Comparison of ENCODE assay signal across 8 cellular contexts in the genomic region with DNA sequence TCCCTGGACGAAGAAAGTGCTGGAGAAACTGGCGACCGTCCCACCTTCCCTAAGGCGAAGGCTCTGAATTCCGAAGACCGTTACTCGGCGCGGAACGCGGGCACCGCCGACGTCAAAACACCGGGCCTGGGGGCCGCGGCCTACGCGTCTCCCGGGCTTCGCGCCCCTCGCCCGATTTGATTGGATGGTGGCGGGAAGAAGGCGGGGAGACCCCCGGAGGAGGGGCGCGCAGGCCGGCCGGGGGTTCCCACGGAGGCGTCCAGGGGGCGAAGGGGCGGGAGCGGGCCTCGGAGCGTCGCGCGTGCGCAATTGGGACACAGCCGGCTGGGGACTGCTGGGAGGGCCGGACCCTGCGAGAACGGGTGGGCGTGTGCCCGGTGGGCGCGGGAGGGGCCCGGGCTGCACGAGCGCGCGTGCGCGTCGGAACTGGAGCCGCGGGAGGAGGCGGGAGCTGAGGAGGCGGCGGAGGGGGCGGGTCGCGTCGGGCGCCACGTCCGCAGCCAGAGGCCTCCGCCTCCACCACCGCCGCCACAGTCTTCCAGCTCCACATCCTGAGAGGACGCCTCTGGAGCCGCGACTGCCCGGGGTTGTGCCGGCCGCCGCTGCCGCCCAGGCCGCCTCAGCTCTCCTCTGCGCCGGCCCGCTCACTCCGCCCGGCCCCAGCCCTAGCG. TPM values are rescaled to one million over a fixed set of nuclear protein-coding genes. Genes with fewer than 3 reads are reported as not detected.
DNase-seq lines count a peak whose midpoint lies in the region; ATAC-seq and TF ChIP-seq lines count a peak whose summit lies in the region.

A gene (plus strand): TSS at position 531 of the 671 bp plus-strand sequence. CDS start 11,210 bp downstream, outside the sequence.

- H3K9me3 ChIP-seq in AG04450 (ENCODE audit: control insufficient read depth, insufficient read depth, low read length): peaks cover 3% of the 10 kb centered on the region; the same call in 1 of the 2 replicates

- no peak for TF ChIP-seq CTCF in AG04450 (IDR thresholded peaks at IDR 0.05; ENCODE audit: low read depth, low read length)

- H3K27ac ChIP-seq in AG04450 (ENCODE audit: low read depth, low read length): peak within 1 kb of the TSS; percentile 94

- CTCF ChIA-PET in AG04450 (lab: Charles Lee): interaction anchor here (0.6 to 2.6 kb wide), 6 partner anchors 15 to 598 kb away, joined by 3 to 15 read pairs (median 4); a partner anchor contains a TSS

- ATAC-seq in GM18870 (IDR thresholded peaks at IDR 0.05; ENCODE audit: unreplicated experiment) (peak; percentile 61), HG03108 (IDR thresholded peaks at IDR 0.05; ENCODE audit: unreplicated experiment) (peak; percentile 72)

- H3K27me3 ChIP-seq in AG04450 (ENCODE audit: control insufficient read depth, insufficient read depth, low read length): no peaks in the 10 kb centered on the region

- DNase-seq in AG04450 (ENCODE audit: low read depth, low spot score) (peak; percentile 91), NCI-H2196 (lab: John Stamatoyannopoulos, UW; ENCODE audit: unreplicated experiment) (peak; percentile 96), iris pigment epithelial cell (ENCODE audit: low read depth) (peak; percentile 95)
- peak; percentile 74 for DNase-seq in activated CD4-positive, CD25-positive, alpha-beta regulatory T cell treated with anti-CD3 and anti-CD28 coated beads, Interleukin-2, amount 50 U/mL, for 16 hours (ENCODE audit: low read depth, low spot score)
- DNase-seq in central memory CD4-positive, alpha-beta T cell: peak; percentile 89
- DNase-seq in stimulated activated CD4-positive, alpha-beta T cell treated with anti-CD3 and anti-CD28 coated beads, Interleukin-12 subunit alpha, Interleukin-12 subunit beta, amount 100 ng/mL, for 24 hours (ENCODE audit: low read depth in 2 of 2): peak; percentile 81 to 83

- POLR2A ChIA-PET in AG04450 (lab: Yijun Ruan, JAX): interaction anchor here (0.5 to 2.3 kb wide), 29 partner anchors 9 to 1492 kb away, joined by 3 to 44 read pairs (median 5); a partner anchor contains a TSS

- H3K4me3 ChIP-seq in AG04450 (ENCODE audit: low read depth, low read length): peak within 1 kb of the TSS; percentile 76

RNA-seq across cellular contexts. Expression of the gene that starts here (rescaled TPM):
- polyA plus RNA-seq in AG04450 (2011; rRNA removed): 86.0 and 118 TPM in 2 replicates
- 119 and 142 TPM in 2 replicates for polyA minus RNA-seq in AG04450 (2011; rRNA and poly(A)+ RNA removed)

Comparison
In these comparisons a context has a peak if more than half of its experiments do, and no peak if none do; other contexts are left out.
1. Peak in every context shown above with its lines: DNase-seq, ATAC-seq, H3K4me3 ChIP-seq and H3K27ac ChIP-seq.